In genomic region chr12:62908667-62909066, GRCh38 we compare ENCODE assay signal across 32 cellular contexts. TPM values are rescaled to one million over a fixed set of nuclear protein-coding genes. Genes with fewer than 3 reads are reported as not detected.
"Had no signal": no experiment of that assay in that cellular context is flagged by ENCODE, and none has a peak within 500 bp of the region (broad histone marks: within the 10 kb centered on the region; RNA-seq: fewer than 3 reads in every experiment).

No MANE protein-coding gene starts in this region.

- H3K27ac ChIP-seq: body of pancreas, epithelial cell of prostate, foreskin keratinocyte, gastrocnemius medialis, heart right ventricle had no signal

- H3K36me3 ChIP-seq: gastrocnemius medialis, heart right ventricle had no signal

- H3K4me1 Mint-ChIP-seq: activated CD4-positive, alpha-beta T cell treated with anti-CD3 and anti-CD28 coated beads for 36 hours; activated CD4-positive, alpha-beta T cell treated with anti-CD3 and anti-CD28 coated beads, Interleukin-2, amount 10 ng/mL, durations not matched to agents 24 days and 14 days; activated CD8-positive, alpha-beta memory T cell treated with anti-CD3 and anti-CD28 coated beads, Interleukin-2, amount 10 ng/mL, durations not matched to agents 7 days and 5 days; activated naive CD4-positive, alpha-beta T cell treated with anti-CD3 and anti-CD28 coated beads, Interleukin-2, amount 10 ng/mL, durations not matched to agents 7 days and 5 days; activated naive CD8-positive, alpha-beta T cell treated with anti-CD3 and anti-CD28 coated beads, Interleukin-2, amount 10 ng/mL, durations not matched to agents 7 days and 5 days; T-helper 17 cell had no signal

- H3K4me1 ChIP-seq: body of pancreas, foreskin keratinocyte, gastrocnemius medialis had no signal

- H3K36me3 Mint-ChIP-seq: activated CD4-positive, alpha-beta memory T cell treated with anti-CD3 and anti-CD28 coated beads for 36 hours; activated CD8-positive, alpha-beta memory T cell treated with anti-CD3 and anti-CD28 coated beads, Interleukin-2, amount 10 ng/mL, durations not matched to agents 7 days and 5 days; activated naive CD4-positive, alpha-beta T cell treated with anti-CD3 and anti-CD28 coated beads, Interleukin-2, amount 10 ng/mL, durations not matched to agents 7 days and 5 days; activated naive CD4-positive, alpha-beta T cell treated with anti-CD3 and anti-CD28 coated beads, Interleukin-2, amount 50 U/mL, for 72 hours; activated naive CD8-positive, alpha-beta T cell treated with anti-CD3 and anti-CD28 coated beads, Interleukin-2, amount 10 ng/mL, durations not matched to agents 7 days and 5 days had no signal

- DNase-seq: activated CD4-positive, alpha-beta memory T cell treated with anti-CD3 and anti-CD28 coated beads for 36 hours; activated CD4-positive, alpha-beta T cell treated with anti-CD3 and anti-CD28 coated beads for 36 hours; activated CD4-positive, alpha-beta T cell treated with anti-CD3 and anti-CD28 coated beads, Interleukin-2, amount 10 ng/mL, durations not matched to agents 24 days and 14 days; activated CD4-positive, CD25-positive, alpha-beta regulatory T cell; activated CD4-positive, CD25-positive, alpha-beta regulatory T cell treated with anti-CD3 and anti-CD28 coated beads, Interleukin-2, amount 50 U/mL, for 72 hours; activated CD8-positive, alpha-beta memory T cell treated with anti-CD3 and anti-CD28 coated beads, Interleukin-2, amount 10 ng/mL, durations not matched to agents 7 days and 5 days; activated CD8-positive, alpha-beta memory T cell treated with anti-CD3 and anti-CD28 coated beads, Interleukin-2, amount 50 U/mL, for 4 hours; activated CD8-positive, alpha-beta T cell treated with anti-CD3 and anti-CD28 coated beads, Interleukin-2, amount 10 ng/mL, durations not matched to agents 7 days and 5 days; activated gamma-delta T cell; activated naive CD4-positive, alpha-beta T cell; activated naive CD4-positive, alpha-beta T cell treated with anti-CD3 and anti-CD28 coated beads, Interleukin-2, amount 10 ng/mL, durations not matched to agents 7 days and 5 days; activated naive CD8-positive, alpha-beta T cell treated with anti-CD3 and anti-CD28 coated beads, Interleukin-2, amount 10 ng/mL, durations not matched to agents 7 days and 5 days; activated T-cell treated with anti-CD3 and anti-CD28 coated beads, Interleukin-2, amount 50 U/mL, for 1 hour; activated T-cell treated with anti-CD3 and anti-CD28 coated beads, Interleukin-2, amount 50 U/mL, for 48 hours; amygdala; aorta; body of pancreas; caudate nucleus; cortex of kidney; dermis blood vessel endothelial cell; effector CD4-positive, alpha-beta T cell; effector memory CD8-positive, alpha-beta T cell; foreskin keratinocyte; gastrocnemius medialis; heart right ventricle; T-helper 1 cell; T-helper 17 cell; T1000 had no signal

- H3K4me3 Mint-ChIP-seq: activated CD4-positive, alpha-beta memory T cell treated with anti-CD3 and anti-CD28 coated beads for 36 hours; activated CD4-positive, alpha-beta T cell treated with anti-CD3 and anti-CD28 coated beads for 36 hours; activated CD4-positive, alpha-beta T cell treated with anti-CD3 and anti-CD28 coated beads, Interleukin-2, amount 10 ng/mL, durations not matched to agents 24 days and 14 days; activated CD8-positive, alpha-beta memory T cell treated with anti-CD3 and anti-CD28 coated beads, Interleukin-2, amount 10 ng/mL, durations not matched to agents 7 days and 5 days; activated CD8-positive, alpha-beta T cell treated with anti-CD3 and anti-CD28 coated beads, Interleukin-2, amount 10 ng/mL, durations not matched to agents 7 days and 5 days; activated naive CD4-positive, alpha-beta T cell treated with anti-CD3 and anti-CD28 coated beads, Interleukin-2, amount 10 ng/mL, durations not matched to agents 7 days and 5 days; activated naive CD8-positive, alpha-beta T cell treated with anti-CD3 and anti-CD28 coated beads, Interleukin-2, amount 10 ng/mL, durations not matched to agents 7 days and 5 days; activated T-helper 1 cell treated with anti-CD3 and anti-CD28 coated beads, Interleukin-12 subunit alpha, Interleukin-12 subunit beta, Interleukin-2, Interleukin-4 antibody, amounts not matched to agents 30 ng/mL and 10 ng/mL and 1 ng/mL, durations not matched to agents 14 hours and 24 hours and 36 hours; effector memory CD8-positive, alpha-beta T cell; T-helper 17 cell; T-helper 2 cell treated with Interferon-gamma antibody and Interleukin-4, amounts not matched to agents 5 μg/mL and 100 μg/mL, for 36 hours had no signal

- H3K27me3 ChIP-seq: body of pancreas, gastrocnemius medialis, heart right ventricle had no signal

- H3K27ac Mint-ChIP-seq: activated CD4-positive, alpha-beta memory T cell treated with anti-CD3 and anti-CD28 coated beads for 36 hours; activated CD4-positive, alpha-beta T cell treated with anti-CD3 and anti-CD28 coated beads for 36 hours; activated CD4-positive, alpha-beta T cell treated with anti-CD3 and anti-CD28 coated beads, Interleukin-2, amount 10 ng/mL, durations not matched to agents 24 days and 14 days; activated CD8-positive, alpha-beta memory T cell treated with anti-CD3 and anti-CD28 coated beads, Interleukin-2, amount 10 ng/mL, durations not matched to agents 7 days and 5 days; activated CD8-positive, alpha-beta T cell treated with anti-CD3 and anti-CD28 coated beads, Interleukin-2, amount 10 ng/mL, durations not matched to agents 7 days and 5 days; activated naive CD4-positive, alpha-beta T cell treated with anti-CD3 and anti-CD28 coated beads, Interleukin-2, amount 10 ng/mL, durations not matched to agents 7 days and 5 days; activated naive CD4-positive, alpha-beta T cell treated with anti-CD3 and anti-CD28 coated beads, Interleukin-2, amount 50 U/mL, for 72 hours; activated naive CD8-positive, alpha-beta T cell treated with anti-CD3 and anti-CD28 coated beads, Interleukin-2, amount 10 ng/mL, durations not matched to agents 7 days and 5 days; activated T-helper 1 cell treated with anti-CD3 and anti-CD28 coated beads, Interleukin-12 subunit alpha, Interleukin-12 subunit beta, Interleukin-2, Interleukin-4 antibody, amounts not matched to agents 30 ng/mL and 10 ng/mL and 1 ng/mL, durations not matched to agents 14 hours and 24 hours and 36 hours; effector memory CD8-positive, alpha-beta T cell; T-helper 17 cell; T-helper 2 cell treated with Interferon-gamma antibody and Interleukin-4, amounts not matched to agents 5 μg/mL and 100 μg/mL, for 36 hours had no signal

- H3K9me3 Mint-ChIP-seq: activated CD4-positive, alpha-beta memory T cell treated with anti-CD3 and anti-CD28 coated beads for 36 hours; activated CD4-positive, alpha-beta T cell treated with anti-CD3 and anti-CD28 coated beads, Interleukin-2, amount 10 ng/mL, durations not matched to agents 24 days and 14 days; activated naive CD4-positive, alpha-beta T cell treated with anti-CD3 and anti-CD28 coated beads, Interleukin-2, amount 10 ng/mL, durations not matched to agents 7 days and 5 days; activated naive CD4-positive, alpha-beta T cell treated with anti-CD3 and anti-CD28 coated beads, Interleukin-2, amount 50 U/mL, for 72 hours; activated naive CD8-positive, alpha-beta T cell treated with anti-CD3 and anti-CD28 coated beads, Interleukin-2, amount 10 ng/mL, durations not matched to agents 7 days and 5 days; activated T-helper 1 cell treated with anti-CD3 and anti-CD28 coated beads, Interleukin-12 subunit alpha, Interleukin-12 subunit beta, Interleukin-2, Interleukin-4 antibody, amounts not matched to agents 30 ng/mL and 10 ng/mL and 1 ng/mL, durations not matched to agents 14 hours and 24 hours and 36 hours; effector memory CD8-positive, alpha-beta T cell; T-helper 2 cell treated with Interferon-gamma antibody and Interleukin-4, amounts not matched to agents 5 μg/mL and 100 μg/mL, for 36 hours had no signal

- H3K4me3 ChIP-seq: body of pancreas, gastrocnemius medialis, heart right ventricle had no signal

RNA-seq across cellular contexts. Expression of gene PPM1H, which starts 26.3 kb away (rescaled TPM):
- total RNA-seq: activated CD4-positive, alpha-beta memory T cell treated with anti-CD3 and anti-CD28 coated beads for 36 hours; activated CD4-positive, alpha-beta T cell treated with anti-CD3 and anti-CD28 coated beads, Interleukin-2, amount 10 ng/mL, durations not matched to agents 24 days and 14 days; activated CD8-positive, alpha-beta T cell treated with anti-CD3 and anti-CD28 coated beads, Interleukin-2, amount 10 ng/mL, durations not matched to agents 7 days and 5 days; activated T-helper 1 cell treated with anti-CD3 and anti-CD28 coated beads, Interleukin-12 subunit alpha, Interleukin-12 subunit beta, Interleukin-2, Interleukin-4 antibody, amounts not matched to agents 30 ng/mL and 10 ng/mL and 1 ng/mL, durations not matched to agents 14 hours and 24 hours and 36 hours; foreskin keratinocyte had no signal
